In genomic region chr9:121738969-121739368, GRCh38 we compare ENCODE assay signal across 15 cellular contexts.
DNase-seq lines count a peak whose midpoint lies in the region; ATAC-seq and TF ChIP-seq lines count a peak whose summit lies in the region.
"Had no signal": no experiment of that assay in that cellular context is flagged by ENCODE, and none has a peak within 500 bp of the region (broad histone marks: within the 10 kb centered on the region; RNA-seq: fewer than 3 reads in every experiment).

No MANE protein-coding gene starts in this region.

- ATAC-seq in lung (ENCODE audit: insufficient read depth, low FRiP score), result no peak
- ATAC-seq in GM19328 (IDR thresholded peaks at IDR 0.05; ENCODE audit: unreplicated experiment), result no peak
- ATAC-seq in HG03565 (IDR thresholded peaks at IDR 0.05; ENCODE audit: unreplicated experiment), result no peak

- no peaks in the 10 kb centered on the region; the same call in 1 of the 2 replicates for H3K27me3 Mint-ChIP-seq in HFFc6 (ENCODE audit: insufficient read depth)

- H3K4me1 Mint-ChIP-seq in HFFc6 (ENCODE audit: low read depth), result peaks cover 59% of the 10 kb centered on the region

- TF ChIP-seq CTCF in breast epithelium (IDR thresholded peaks at IDR 0.05), result no peak
- no peak for TF ChIP-seq CTCF in mammary epithelial cell (conservative IDR thresholded peaks at IDR 0.05 in 1 of 2, IDR thresholded peaks at IDR 0.05 in 1 of 2; ENCODE audit: extremely low read depth in 1 of 2, insufficient read depth in 1 of 2, low read depth in 1 of 2, low read length in 2 of 2)
- no peak for TF ChIP-seq CTCF in choroid plexus epithelial cell (conservative IDR thresholded peaks at IDR 0.05; ENCODE audit: low read depth, low read length)
- no peak for TF ChIP-seq CTCF in lung (IDR thresholded peaks at IDR 0.05; ENCODE audit: control extremely low read depth, extremely low read depth)
- TF ChIP-seq CTCF in transverse colon (IDR thresholded peaks at IDR 0.05), result no peak
- no peak for TF ChIP-seq CTCF in HFFc6 (IDR thresholded peaks at IDR 0.05)

- TF ChIP-seq POLR2A in breast epithelium (IDR thresholded peaks at IDR 0.05) (no peak), transverse colon (IDR thresholded peaks at IDR 0.05) (peak; percentile 31)

- H3K9me3 Mint-ChIP-seq in HFFc6, result no peaks in the 10 kb centered on the region

- H3K36me3 ChIP-seq in breast epithelium (no peaks in the 10 kb centered on the region), mammary epithelial cell (ENCODE audit: insufficient read depth, low read length) (no peaks in the 10 kb centered on the region), lung (ENCODE audit: control insufficient read depth in 2 of 2, insufficient read depth in 2 of 2, low read length in 2 of 2) (no peaks in the 10 kb centered on the region), transverse colon (no peaks in the 10 kb centered on the region)
- H3K36me3 ChIP-seq: adrenal gland had no signal

- H3K36me3 Mint-ChIP-seq in HFFc6 (ENCODE audit: low read depth), result no peaks in the 10 kb centered on the region

- H3K9me3 ChIP-seq in breast epithelium (no peaks in the 10 kb centered on the region), mammary epithelial cell (replicated peaks; ENCODE audit: insufficient read depth, low read length) (no peaks in the 10 kb centered on the region), lung (ENCODE audit: control insufficient read depth in 2 of 2, insufficient read depth in 1 of 2, low read length in 1 of 2) (no peaks in the 10 kb centered on the region), transverse colon (no peaks in the 10 kb centered on the region)
- H3K9me3 ChIP-seq: adrenal gland had no signal

- 50% methylated on average over 1 of the region's 1 CpG for WGBS in mammary epithelial cell (ENCODE audit: low coverage, missing lambda C conversion rate)
- WGBS in lung, 2 donors, result 53 to 70% methylated on average over 1 of the region's 1 CpG
- WGBS in transverse colon (ENCODE audit: low coverage in 1 of 2), 2 donors, result 0 to 29% methylated on average over 1 of the region's 1 CpG

- no TSS peak for BruUV-seq in mammary epithelial cell (replicated peaks; lab: Mats Ljungman, UMichigan)

- no peak for TF ChIP-seq EP300 in transverse colon (IDR thresholded peaks at IDR 0.05; ENCODE audit: low read depth)

- H3K4me3 Mint-ChIP-seq in HFFc6, result no peak overlapping the region; the same call in 1 of the 2 replicates

- H3K9ac ChIP-seq in mammary epithelial cell (ENCODE audit: insufficient read depth, low read length), result no peak overlapping the region

- no peak overlapping the region for H2AFZ ChIP-seq in mammary epithelial cell (ENCODE audit: low read depth, low read length)

- CTCF ChIA-PET in mammary epithelial cell (lab: Charles Lee; ENCODE audit: low non-redundant PET), result interaction anchor here (0.6 to 0.7 kb wide), 2 partner anchors 156 to 193 kb away, joined by 4 read pairs; no protein-coding TSS in a partner anchor

- peaks cover 16 to 39% of the 10 kb centered on the region in 2 donors for H3K4me1 ChIP-seq in breast epithelium
- peaks cover 81% of the 10 kb centered on the region for H3K4me1 ChIP-seq in mammary epithelial cell (ENCODE audit: insufficient read depth, low read length)
- peaks cover 4 to 30% of the 10 kb centered on the region in 2 donors for H3K4me1 ChIP-seq in lung (ENCODE audit: control insufficient read depth in 2 of 2, insufficient read depth in 2 of 2, low read length in 2 of 2)
- peaks cover 73 to 92% (median 91%) of the 10 kb centered on the region in 4 donors for H3K4me1 ChIP-seq in transverse colon

- peaks cover 4% of the 10 kb centered on the region for H4K20me1 ChIP-seq in mammary epithelial cell (ENCODE audit: insufficient read depth, low read length)

- dilution Hi-C loops in mammary epithelial cell (cut with HindIII; ENCODE audit: low sequenced_read_pairs), result loop anchor here (5.0 kb wide), 1 partner anchor 48 kb away; no protein-coding TSS in a partner anchor

- no peak overlapping the region for H3K27ac Mint-ChIP-seq in HFFc6

- H3K79me2 ChIP-seq in mammary epithelial cell (ENCODE audit: insufficient read depth, low read length), result peaks cover 96% of the 10 kb centered on the region

- peak overlapping the region; percentile 88 to 92 for H3K27ac ChIP-seq in breast epithelium
- H3K27ac ChIP-seq in mammary epithelial cell (ENCODE audit: insufficient read depth, low read depth, low read length), result no peak overlapping the region
- peak overlapping the region in 1 of 2 donors; percentile 26 for H3K27ac ChIP-seq in lung (ENCODE audit: low read depth in 1 of 2, low read length in 1 of 2)
- H3K27ac ChIP-seq in transverse colon, result peak overlapping the region; percentile 91 to 93 (median 92)

- H3K27me3 ChIP-seq in breast epithelium (no peaks in the 10 kb centered on the region), mammary epithelial cell (ENCODE audit: insufficient read depth, low read length) (no peaks in the 10 kb centered on the region), lung (ENCODE audit: control insufficient read depth, insufficient read depth) (no peaks in the 10 kb centered on the region), transverse colon (no peaks in the 10 kb centered on the region)
- H3K27me3 ChIP-seq: adrenal gland had no signal

- H3K4me3 ChIP-seq in breast epithelium (peak overlapping the region in 1 of 3 donors; percentile 32), mammary epithelial cell (replicated peaks in 1 of 3; ENCODE audit: insufficient read depth in 1 of 3, low read depth in 2 of 3, low read length in 3 of 3) (no peak overlapping the region), choroid plexus epithelial cell (ENCODE audit: low read depth, low read length) (no peak overlapping the region), lung (no peak overlapping the region), transverse colon (peak overlapping the region in 2 of 4 donors; percentile 0 to 49)

- intact Hi-C loops in breast epithelium (cut with DNase I; ENCODE audit: low total_unique reads), result no loop called here
- intact Hi-C loops in mammary epithelial cell (cut with micrococcal nuclease), result no loop called here
- intact Hi-C loops in transverse colon (cut with DNase I; ENCODE audit: low total_unique reads), result no loop called here

- DNase-seq in breast epithelium (ENCODE audit: low spot score in 2 of 2), result no peak
- no peak for DNase-seq in mammary epithelial cell
- DNase-seq in choroid plexus epithelial cell (ENCODE audit: low read depth), result peak; percentile 26
- peak; percentile 66 for DNase-seq in lung (ENCODE audit: low spot score)
- peak; percentile 46 for DNase-seq in transverse colon
- no peak for DNase-seq in HFFc6
- DNase-seq: adrenal gland; DMS153; effector CD8-positive, alpha-beta T cell; H7; NCI-H1436; NCI-H510A; trophoblast cell had no signal

- no peak overlapping the region for H3K4me2 ChIP-seq in mammary epithelial cell (ENCODE audit: insufficient read depth, low read depth, low read length)

- in situ Hi-C loops in mammary epithelial cell (cut with MboI; ENCODE audit: low sequenced_read_pairs in 2 of 2), result no loop called here
- in situ Hi-C loops in transverse colon (cut with MboI; ENCODE audit: low pct_ligation_motif_present in 1 of 4, low pct_unique_long_range_greater_than_20kb in 1 of 4, low sequenced_read_pairs in 3 of 4), result no loop called here

Comparison
In these comparisons a context has a peak if more than half of its experiments do, and no peak if none do; other contexts are left out.
1. DNase-seq: peak in choroid plexus epithelial cell (single experiment), lung (single experiment) and transverse colon (single experiment); none in breast epithelium (0 of 2), mammary epithelial cell (single experiment) and HFFc6 (single experiment).